13 cellular contexts compared by ENCODE assay signal in the genomic region with DNA sequence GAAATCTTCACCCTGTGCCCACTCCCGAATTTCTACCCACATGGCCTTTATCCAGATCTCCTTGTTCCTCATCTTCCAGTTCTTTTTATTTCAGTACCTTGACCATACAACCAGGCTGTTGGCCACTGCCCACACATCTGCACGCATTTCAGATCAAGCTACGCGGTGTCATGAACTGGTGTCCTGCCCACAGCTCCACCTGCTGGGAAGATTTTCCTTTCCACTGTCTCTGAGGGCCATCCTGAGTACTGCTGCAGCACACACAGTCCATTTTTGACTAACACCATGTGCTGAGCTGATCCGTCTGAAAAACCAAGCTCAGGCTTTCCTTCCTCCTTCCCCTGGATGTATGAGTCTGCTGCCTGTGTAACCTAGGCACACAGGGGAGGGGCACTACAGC.
DNase-seq lines count a peak whose midpoint lies in the region; ATAC-seq and TF ChIP-seq lines count a peak whose summit lies in the region.
"Had no signal": no experiment of that assay in that cellular context is flagged by ENCODE, and none has a peak within 500 bp of the region (broad histone marks: within the 10 kb centered on the region; RNA-seq: fewer than 3 reads in every experiment).

No MANE protein-coding gene starts in this region.

- H3K9me3 Mint-ChIP-seq in H9 = peaks cover 12 to 36% of the 10 kb centered on the region in 2 experiments; a peak in 4 of 5 replicates
- H3K9me3 Mint-ChIP-seq in stimulated activated memory B cell treated with anti-CD40 and anti-IgM and Interleukin-4, amounts not matched to agents 10 μg/mL and 1 μg/mL and 100 μg/mL, for 72 hours = peaks cover 18% of the 10 kb centered on the region

- TF ChIP-seq CTCF in BE2C (IDR thresholded peaks at IDR 0.05; ENCODE audit: low read depth, low read length) = peak; percentile 41
- TF ChIP-seq CTCF in H9 (conservative IDR thresholded peaks at IDR 0.05) = peak; percentile 47; the same call in 2 of the 3 replicates
- peak; percentile 41 for TF ChIP-seq CTCF in brain microvascular endothelial cell (IDR thresholded peaks at IDR 0.05; ENCODE audit: low read depth, low read length, missing control alignments)
- no peak for TF ChIP-seq CTCF in liver (IDR thresholded peaks at IDR 0.05; ENCODE audit: low read depth, low read length, missing input control)

- H4K8ac ChIP-seq in H9 (replicated peaks; ENCODE audit: insufficient read length, low read depth, low read length) = no peak overlapping the region

- H3K27me3 Mint-ChIP-seq in H9 (ENCODE audit: low read depth) = no peaks in the 10 kb centered on the region
- H3K27me3 Mint-ChIP-seq in stimulated activated memory B cell treated with anti-CD40 and anti-IgM and Interleukin-4, amounts not matched to agents 10 μg/mL and 1 μg/mL and 100 μg/mL, for 72 hours = no peaks in the 10 kb centered on the region

- H3K36me3 Mint-ChIP-seq in H9 (ENCODE audit: insufficient read depth in 1 of 3, low read depth in 3 of 3) = peaks cover 14 to 32% (median 28%) of the 10 kb centered on the region in 3 experiments
- no peaks in the 10 kb centered on the region for H3K36me3 Mint-ChIP-seq in stimulated activated memory B cell treated with anti-CD40 and anti-IgM and Interleukin-4, amounts not matched to agents 10 μg/mL and 1 μg/mL and 100 μg/mL, for 72 hours

- H3K56ac ChIP-seq in H9 (ENCODE audit: insufficient read length, low read depth, low read length) = no peak overlapping the region

- H3K9me3 ChIP-seq in BE2C = no peaks in the 10 kb centered on the region
- H3K9me3 ChIP-seq in H9 (ENCODE audit: control insufficient read depth, low read depth, low read length) = no peaks in the 10 kb centered on the region
- H3K9me3 ChIP-seq in liver (ENCODE audit: control insufficient read depth in 4 of 4, low read length in 3 of 4) = peaks cover 0 to 3% (median under 1%) of the 10 kb centered on the region in 4 donors

- H3K27ac Mint-ChIP-seq in H9 = no peak overlapping the region; a peak in 1 of 7 replicates
- no peak overlapping the region for H3K27ac Mint-ChIP-seq in stimulated activated memory B cell treated with anti-CD40 and anti-IgM and Interleukin-4, amounts not matched to agents 10 μg/mL and 1 μg/mL and 100 μg/mL, for 72 hours

- no peak overlapping the region for H3K4ac ChIP-seq in H9 (ENCODE audit: low read depth, low read length)

- H2BK120ac ChIP-seq in H9 (ENCODE audit: low read depth, low read length, poor library complexity, severe bottlenecking) = no peak overlapping the region

- WGBS in H9 (ENCODE audit: extremely low coverage, insufficient read length, low lambda C conversion rate) = no CpG with 5 or more reads among the region's 5 CpGs
- 79% methylated on average over 5 of the region's 5 CpGs for WGBS in liver

- in situ Hi-C loops in brain microvascular endothelial cell (cut with HindIII; ENCODE audit: low pct_ligation_motif_present, low sequenced_read_pairs) = no loop called here

- H4K91ac ChIP-seq in H9 (ENCODE audit: insufficient read length, low read depth, low read length) = no peak overlapping the region

- H2BK5ac ChIP-seq in H9 (ENCODE audit: insufficient read length, low read length) = no peak overlapping the region

- no peak overlapping the region for H3K4me3 ChIP-seq in BE2C (ENCODE audit: low read depth, low read length)
- H3K4me3 ChIP-seq in brain microvascular endothelial cell (ENCODE audit: low read depth, low read length) = no peak overlapping the region
- H3K4me3 ChIP-seq in liver (ENCODE audit: low read depth in 1 of 3, low read length in 3 of 3) = no peak overlapping the region

- H3K9ac ChIP-seq in H9 (ENCODE audit: extremely low read depth, insufficient read length, low read length) (no peak overlapping the region), liver (ENCODE audit: low read depth in 1 of 2, low read length in 2 of 2) (no peak overlapping the region)

- no peaks in the 10 kb centered on the region for H3K79me1 ChIP-seq in H9 (ENCODE audit: insufficient read depth, low read depth, low read length, poor library complexity, severe bottlenecking)

- H4K20me1 ChIP-seq in H9 (ENCODE audit: control insufficient read depth, insufficient read depth, insufficient read length) = no peaks in the 10 kb centered on the region

- H3K79me2 ChIP-seq in H9 (ENCODE audit: insufficient read depth, low read length) = 0 out of 2 replicates have a peak, but pooled peaks cover 2% of the 10 kb centered on the region

- H3K27me3 ChIP-seq in BE2C (no peaks in the 10 kb centered on the region), H9 (ENCODE audit: insufficient read depth, low read length) (no peaks in the 10 kb centered on the region), brain microvascular endothelial cell (replicated peaks) (no peaks in the 10 kb centered on the region), liver (ENCODE audit: control insufficient read depth in 4 of 4, insufficient read depth in 4 of 4, low read length in 3 of 4) (no peaks in the 10 kb centered on the region)

- no peak overlapping the region for H2BK15ac ChIP-seq in H9 (ENCODE audit: low read depth, low read length)

- H3K23ac ChIP-seq in H9 (ENCODE audit: insufficient read length, low read depth, low read length) = no peak overlapping the region

- H4K5ac ChIP-seq in H9 (ENCODE audit: insufficient read length, low read depth, low read length) = no peak overlapping the region

- no peak overlapping the region for H3K4me2 ChIP-seq in H9 (ENCODE audit: insufficient read depth, insufficient read length, low read length)

- no peak overlapping the region for H2AFZ ChIP-seq in H9 (ENCODE audit: low read length)

- H3T11ph ChIP-seq in H9 (ENCODE audit: low read length) = no peak overlapping the region

- no peak overlapping the region for H3K4me3 Mint-ChIP-seq in H9
- no peak overlapping the region for H3K4me3 Mint-ChIP-seq in stimulated activated memory B cell treated with anti-CD40 and anti-IgM and Interleukin-4, amounts not matched to agents 10 μg/mL and 1 μg/mL and 100 μg/mL, for 72 hours

- peaks cover 7 to 9% of the 10 kb centered on the region in 2 experiments for H3K4me1 Mint-ChIP-seq in H9
- no peaks in the 10 kb centered on the region for H3K4me1 Mint-ChIP-seq in stimulated activated memory B cell treated with anti-CD40 and anti-IgM and Interleukin-4, amounts not matched to agents 10 μg/mL and 1 μg/mL and 100 μg/mL, for 72 hours

- H3K14ac ChIP-seq in H9 (ENCODE audit: insufficient read depth, low read length) = no peak overlapping the region

- no peaks in the 10 kb centered on the region for H3K4me1 ChIP-seq in BE2C
- H3K4me1 ChIP-seq in H9 (ENCODE audit: insufficient read depth, low read length) = no peaks in the 10 kb centered on the region
- peaks cover 0 to 14% (median 0%) of the 10 kb centered on the region in 4 donors for H3K4me1 ChIP-seq in liver (ENCODE audit: control insufficient read depth in 4 of 4, insufficient read depth in 4 of 4, low read length in 3 of 4)

- no peaks in the 10 kb centered on the region for H3K23me2 ChIP-seq in H9 (ENCODE audit: insufficient read length, low read depth, low read length, poor library complexity, severe bottlenecking)

- no peak overlapping the region for H3K18ac ChIP-seq in H9 (ENCODE audit: insufficient read length, low read depth, low read length)

- peak; percentile 8 to 14 for TF ChIP-seq RAD21 in liver (IDR thresholded peaks at IDR 0.05)

- ATAC-seq in stimulated activated memory B cell treated with anti-CD40 and anti-IgM and Interleukin-4, amounts not matched to agents 10 μg/mL and 1 μg/mL and 100 μg/mL, for 72 hours = no peak

- H2AK5ac ChIP-seq in H9 (ENCODE audit: insufficient read length, low read length) = no peak overlapping the region

- H2BK12ac ChIP-seq in H9 (ENCODE audit: insufficient read length, low read depth, low read length) = no peak overlapping the region

- DNase-seq in BE2C (peak; percentile 21), H9 (no peak), brain microvascular endothelial cell (peak; percentile 5), SIG-M5 treated with dmso at 0.1 percent for 504 hours (lab: John Stamatoyannopoulos, UW; ENCODE audit: unreplicated experiment) (no peak), NOMO-1 (lab: John Stamatoyannopoulos, UW; ENCODE audit: unreplicated experiment in 2 of 2) (no peak), DMS114 treated with DMSO at 0.1 percent for 48 hours (lab: John Stamatoyannopoulos, UW; ENCODE audit: unreplicated experiment) (no peak)
- DNase-seq: activated T-cell treated with anti-CD3 and anti-CD28 coated beads, Interleukin-2, amount 50 U/mL, for 1 hour; anterior cingulate cortex; DMS79 treated with DMSO at 0.1 percent for 48 hours; NCI-H2227 treated with DMSO at 0.1 percent for 48 hours; SHP77 treated with DMSO at 0.1 percent for 48 hours had no signal

- H3K27ac ChIP-seq in H9 (ENCODE audit: insufficient read length, low read depth, low read length) (no peak overlapping the region), brain microvascular endothelial cell (no peak overlapping the region), liver (ENCODE audit: low read depth in 1 of 2, low read length in 2 of 2) (no peak overlapping the region)

- H2BK20ac ChIP-seq in H9 (ENCODE audit: low read depth, low read length, poor library complexity, severe bottlenecking) = no peak overlapping the region

- H3K36me3 ChIP-seq in BE2C = no peaks in the 10 kb centered on the region
- H3K36me3 ChIP-seq in brain microvascular endothelial cell (replicated peaks) = no peaks in the 10 kb centered on the region
- H3K36me3 ChIP-seq in liver (ENCODE audit: control insufficient read depth in 4 of 4, insufficient read depth in 3 of 4, low read depth in 1 of 4, low read length in 3 of 4) = no peaks in the 10 kb centered on the region

TF ChIP-seq in liver, 16 proteins besides CTCF, POLR2A, EP300 and RAD21 (continues in another document):
- TF ChIP-seq, protein P1, sequence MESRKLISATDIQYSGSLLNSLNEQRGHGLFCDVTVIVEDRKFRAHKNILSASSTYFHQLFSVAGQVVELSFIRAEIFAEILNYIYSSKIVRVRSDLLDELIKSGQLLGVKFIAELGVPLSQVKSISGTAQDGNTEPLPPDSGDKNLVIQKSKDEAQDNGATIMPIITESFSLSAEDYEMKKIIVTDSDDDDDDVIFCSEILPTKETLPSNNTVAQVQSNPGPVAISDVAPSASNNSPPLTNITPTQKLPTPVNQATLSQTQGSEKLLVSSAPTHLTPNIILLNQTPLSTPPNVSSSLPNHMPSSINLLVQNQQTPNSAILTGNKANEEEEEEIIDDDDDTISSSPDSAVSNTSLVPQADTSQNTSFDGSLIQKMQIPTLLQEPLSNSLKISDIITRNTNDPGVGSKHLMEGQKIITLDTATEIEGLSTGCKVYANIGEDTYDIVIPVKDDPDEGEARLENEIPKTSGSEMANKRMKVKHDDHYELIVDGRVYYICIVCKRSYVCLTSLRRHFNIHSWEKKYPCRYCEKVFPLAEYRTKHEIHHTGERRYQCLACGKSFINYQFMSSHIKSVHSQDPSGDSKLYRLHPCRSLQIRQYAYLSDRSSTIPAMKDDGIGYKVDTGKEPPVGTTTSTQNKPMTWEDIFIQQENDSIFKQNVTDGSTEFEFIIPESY (IDR thresholded peaks at IDR 0.05) = no peak
- no peak for TF ChIP-seq FOXA2 (IDR thresholded peaks at IDR 0.05)
- no peak for TF ChIP-seq RXRA (IDR thresholded peaks at IDR 0.05)
- TF ChIP-seq HNF4A (conservative IDR thresholded peaks at IDR 0.05) = no peak
- no peak for TF ChIP-seq HNF4G (IDR thresholded peaks at IDR 0.05)
- TF ChIP-seq YY1 (IDR thresholded peaks at IDR 0.05) = no peak
- no peak for TF ChIP-seq JUND (IDR thresholded peaks at IDR 0.05)

Comparison
In these comparisons a context has a peak if more than half of its experiments do, and no peak if none do; other contexts are left out.
1. DNase-seq: peak in BE2C (single experiment) and brain microvascular endothelial cell (single experiment); none in H9 (single experiment), SIG-M5 treated with dmso at 0.1 percent for 504 hours (single experiment), NOMO-1 (0 of 2) and DMS114 treated with DMSO at 0.1 percent for 48 hours (single experiment).